8 cellular contexts compared by ENCODE assay signal in genomic region chr3:127588675-127589577, GRCh38. TPM values are rescaled to one million over a fixed set of nuclear protein-coding genes. Genes with fewer than 3 reads are reported as not detected.
DNase-seq lines count a peak whose midpoint lies in the region; ATAC-seq and TF ChIP-seq lines count a peak whose summit lies in the region.

No MANE protein-coding gene starts in this region.

- H3K9me3 ChIP-seq in SU-DHL-6 (ENCODE audit: insufficient read depth, low read length) (no peaks in the 10 kb centered on the region), endocrine pancreas (ENCODE audit: control insufficient read depth, low read length) (no peaks in the 10 kb centered on the region), neural cell (ENCODE audit: low read length) (no peaks in the 10 kb centered on the region)

- H3K79me2 ChIP-seq in SU-DHL-6 (ENCODE audit: insufficient read depth, low read length) (peaks cover 60% of the 10 kb centered on the region), neural cell (replicated peaks; ENCODE audit: insufficient read depth, low read length) (peaks cover 12% of the 10 kb centered on the region)

- no peak for TF ChIP-seq RAD21 in neural cell (conservative IDR thresholded peaks at IDR 0.05)

- H3F3A ChIP-seq in SU-DHL-6 (ENCODE audit: insufficient read depth) (peaks cover 9% of the 10 kb centered on the region), neural cell (ENCODE audit: insufficient read depth, low read length, poor library complexity, severe bottlenecking) (no peaks in the 10 kb centered on the region)

- H3K9ac ChIP-seq in SU-DHL-6 (ENCODE audit: low read length): peak overlapping the region; percentile 92
- peak overlapping the region; percentile 58 for H3K9ac ChIP-seq in endocrine pancreas (ENCODE audit: control insufficient read depth, insufficient read depth, low read length)
- peak overlapping the region; percentile 78 for H3K9ac ChIP-seq in neural cell (ENCODE audit: low read length)

- H2AFZ ChIP-seq in SU-DHL-6 (ENCODE audit: low read depth, low read length, severe bottlenecking) (no peak overlapping the region), neural cell (ENCODE audit: low read depth, low read length) (no peak overlapping the region)

- no peak for TF ChIP-seq EP300 in neural cell (conservative IDR thresholded peaks at IDR 0.05; ENCODE audit: poor library complexity, severe bottlenecking)

- peak; percentile 57 for DNase-seq in activated CD4-positive, alpha-beta T cell treated with anti-CD3 and anti-CD28 coated beads for 48 hours
- no peak for DNase-seq in activated CD4-positive, alpha-beta T cell treated with anti-CD3 and anti-CD28 coated beads, Interleukin-2, amount 50 U/mL, for 1 hour
- DNase-seq in NCI-H187 (lab: John Stamatoyannopoulos, UW): no peak

- ATAC-seq in HG02759 (IDR thresholded peaks at IDR 0.05; ENCODE audit: unreplicated experiment) (no peak), HG02588 (IDR thresholded peaks at IDR 0.05; ENCODE audit: unreplicated experiment) (no peak)

- H3K27ac ChIP-seq in SU-DHL-6 (ENCODE audit: low read depth, low read length): no peak overlapping the region
- no peak overlapping the region for H3K27ac ChIP-seq in neural cell (ENCODE audit: low read length)

- H4K20me1 ChIP-seq in SU-DHL-6 (ENCODE audit: low read depth, low read length): no peaks in the 10 kb centered on the region
- H4K20me1 ChIP-seq in neural cell (ENCODE audit: insufficient read depth): no peaks in the 10 kb centered on the region

- H3K27me3 ChIP-seq in SU-DHL-6 (ENCODE audit: low read length): no peaks in the 10 kb centered on the region
- H3K27me3 ChIP-seq in endocrine pancreas (ENCODE audit: control insufficient read depth, insufficient read depth, low read length): no peaks in the 10 kb centered on the region
- no peaks in the 10 kb centered on the region for H3K27me3 ChIP-seq in neural cell (ENCODE audit: insufficient read depth, low read depth, low read length)

- TF ChIP-seq CTCF in SU-DHL-6 (IDR thresholded peaks at IDR 0.05; ENCODE audit: insufficient read depth, low read length, poor library complexity, severe bottlenecking) (no peak), neural cell (IDR thresholded peaks at IDR 0.05; ENCODE audit: poor library complexity, severe bottlenecking) (no peak)

- H3K36me3 ChIP-seq in SU-DHL-6 (ENCODE audit: low read length) (no peaks in the 10 kb centered on the region), endocrine pancreas (ENCODE audit: control insufficient read depth, insufficient read depth, low read length) (no peaks in the 10 kb centered on the region), neural cell (ENCODE audit: insufficient read depth, low read length) (no peaks in the 10 kb centered on the region)

- H3K9me2 ChIP-seq in SU-DHL-6 (replicated peaks; ENCODE audit: insufficient read depth, low read length) (no peaks in the 10 kb centered on the region), neural cell (ENCODE audit: insufficient read depth, low read length) (no peaks in the 10 kb centered on the region)

- H3K4me2 ChIP-seq in SU-DHL-6 (ENCODE audit: low read depth, low read length, poor library complexity, severe bottlenecking) (peak overlapping the region; percentile 72), neural cell (ENCODE audit: low read length) (peak overlapping the region; percentile 59)

- H3K4me3 ChIP-seq in SU-DHL-6 (ENCODE audit: insufficient read depth, low read length, poor library complexity, severe bottlenecking) (peak overlapping the region; percentile 76), endocrine pancreas (ENCODE audit: control insufficient read depth, insufficient read depth, low read length) (no peak overlapping the region), neural cell (ENCODE audit: low read length) (peak overlapping the region; percentile 89)

- H3K4me1 ChIP-seq in endocrine pancreas (ENCODE audit: control insufficient read depth, insufficient read depth, low read length): no peaks in the 10 kb centered on the region

TF ChIP-seq in neural cell, 6 proteins besides CTCF, POLR2A, EP300 and RAD21:
- TF ChIP-seq MXI1 (conservative IDR thresholded peaks at IDR 0.05; ENCODE audit: poor library complexity, severe bottlenecking) (no peak), SMC3 (conservative IDR thresholded peaks at IDR 0.05; ENCODE audit: poor library complexity) (no peak), TAF1 (IDR thresholded peaks at IDR 0.05; ENCODE audit: low read depth) (no peak), REST (IDR thresholded peaks at IDR 0.05; ENCODE audit: borderline replicate concordance) (no peak), POLR2AphosphoS5 (IDR thresholded peaks at IDR 0.05) (no peak), EZH2 (IDR thresholded peaks at IDR 0.05; ENCODE audit: borderline replicate concordance, insufficient read depth, low read length, poor library complexity, severe bottlenecking) (no peak)

RNA-seq across cellular contexts. Expression of gene TPRA1, which starts 1.6 kb away (rescaled TPM):
- 26.5 and 37.9 TPM in 2 replicates for polyA plus RNA-seq in neural cell
- 12.6 and 20.9 TPM in 2 replicates for polyA minus RNA-seq in neural cell

RNA-seq across cellular contexts. Expression of gene MCM2, which starts 9.3 kb away (rescaled TPM):
- 13.7 and 16.1 TPM in 2 replicates for polyA plus RNA-seq in neural cell
- 20.4 and 34.6 TPM in 2 replicates for polyA minus RNA-seq in neural cell

RNA-seq across cellular contexts. Expression of gene PODXL2, which starts 40.1 kb away (rescaled TPM):
- polyA plus RNA-seq in neural cell: 266 and 342 TPM in 2 replicates
- 245 and 268 TPM in 2 replicates for polyA minus RNA-seq in neural cell
